Comparison of ENCODE assay signal across 13 cellular contexts in the genomic region with DNA sequence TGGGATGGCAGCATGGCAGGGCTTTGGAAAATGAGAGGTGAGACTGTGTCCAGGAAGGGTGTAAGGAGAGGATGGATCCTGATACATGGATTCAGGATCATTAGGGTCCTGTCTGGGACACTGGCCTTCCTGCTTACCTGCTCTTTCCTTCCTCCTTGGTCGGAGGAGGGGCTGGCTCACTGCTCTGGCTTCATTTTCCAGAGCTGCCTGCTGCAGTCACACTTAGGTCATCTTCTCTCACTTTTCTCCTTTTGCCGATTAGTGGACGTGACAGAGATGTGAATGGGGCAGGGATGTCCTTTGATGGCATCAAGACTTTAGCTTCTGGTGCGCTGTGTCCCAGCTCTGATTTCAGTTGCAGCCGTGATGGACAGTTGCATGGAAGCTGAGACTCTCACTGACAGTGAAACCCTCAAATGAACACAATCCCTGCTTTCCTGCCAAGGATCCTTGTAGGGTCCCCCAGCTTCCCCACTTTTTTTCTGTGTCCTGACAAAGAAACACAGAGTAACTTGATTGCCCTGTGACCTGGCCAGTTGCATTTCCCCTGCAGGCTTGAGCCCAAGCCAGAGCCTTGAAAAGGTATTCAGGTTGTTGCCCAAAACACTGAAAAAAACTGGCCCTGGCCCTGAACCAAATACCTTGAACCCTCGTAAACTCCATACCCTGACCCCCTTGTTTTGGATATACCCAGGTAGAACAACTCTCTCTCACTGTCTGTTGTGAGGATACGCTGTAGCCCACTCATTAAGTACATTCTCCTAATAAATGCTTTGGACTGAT. TPM values are rescaled to one million over a fixed set of nuclear protein-coding genes. Genes with fewer than 3 reads are reported as not detected.
DNase-seq lines count a peak whose midpoint lies in the region; ATAC-seq, FAIRE-seq and TF ChIP-seq lines count a peak whose summit lies in the region.
"Had no signal": no experiment of that assay in that cellular context is flagged by ENCODE, and none has a peak within 500 bp of the region (broad histone marks: within the 10 kb centered on the region; RNA-seq: fewer than 3 reads in every experiment).

No MANE protein-coding gene starts in this region.

- peaks cover 43% of the 10 kb centered on the region for H3K4me1 Mint-ChIP-seq in T-helper 1 cell treated with Interleukin-12 subunit alpha and Interleukin-12 subunit beta and Interleukin-4 antibody, amounts not matched to agents 30 μg/mL and 1 μg/mL, for 36 hours (ENCODE audit: low read depth)
- peaks cover 49% of the 10 kb centered on the region for H3K4me1 Mint-ChIP-seq in activated CD4-positive, alpha-beta memory T cell treated with anti-CD3 and anti-CD28 coated beads for 36 hours (ENCODE audit: low read depth)

- H3K79me2 ChIP-seq in hepatocyte = peaks cover 2% of the 10 kb centered on the region

- POLR2A ChIA-PET in activated CD4-positive, alpha-beta memory T cell treated with anti-CD3 and anti-CD28 coated beads for 36 hours (lab: Charles Lee) = interaction anchor here (0.7 to 4.6 kb wide), 10 partner anchors 9 to 194 kb away, joined by 3 to 17 read pairs (median 4); a partner anchor contains a TSS

- peak overlapping the region; percentile 34 for H3K27ac Mint-ChIP-seq in T-helper 1 cell treated with Interleukin-12 subunit alpha and Interleukin-12 subunit beta and Interleukin-4 antibody, amounts not matched to agents 30 μg/mL and 1 μg/mL, for 36 hours
- peak overlapping the region; percentile 8 for H3K27ac Mint-ChIP-seq in activated CD4-positive, alpha-beta memory T cell treated with anti-CD3 and anti-CD28 coated beads for 36 hours

- H3K9me2 ChIP-seq in hepatocyte (replicated peaks; ENCODE audit: insufficient read depth) = no peaks in the 10 kb centered on the region

- H3K27me3 ChIP-seq in hepatocyte = no peaks in the 10 kb centered on the region
- no peaks in the 10 kb centered on the region for H3K27me3 ChIP-seq in small intestine (ENCODE audit: control insufficient read depth in 2 of 2, insufficient read depth in 2 of 2, low read length in 2 of 2)
- H3K27me3 ChIP-seq: dorsolateral prefrontal cortex, upper lobe of left lung had no signal

- ATAC-seq in HG03025 (IDR thresholded peaks at IDR 0.05; ENCODE audit: low FRiP score, unreplicated experiment) = no peak

- H3K9me3 ChIP-seq in hepatocyte (ENCODE audit: low read depth) (no peaks in the 10 kb centered on the region), small intestine (ENCODE audit: control insufficient read depth, low read depth) (no peaks in the 10 kb centered on the region)
- H3K9me3 ChIP-seq: upper lobe of left lung had no signal

- intact Hi-C loops in activated CD4-positive, alpha-beta memory T cell treated with anti-CD3 and anti-CD28 coated beads for 36 hours (cut with micrococcal nuclease) = loop anchor here (1.0 kb wide), 1 partner anchor 9 kb away; a partner anchor contains a TSS
- intact Hi-C loops in posterior vena cava (cut with DNase I) = loop anchor here in 1 of 2 donors (10.0 kb wide), 1 partner anchor 54 kb away; no protein-coding TSS in a partner anchor

- FAIRE-seq in small intestine (lab: Jason Lieb, UNC) = no peak

- H4K20me1 ChIP-seq in hepatocyte (ENCODE audit: insufficient read depth, poor library complexity, severe bottlenecking) = no peaks in the 10 kb centered on the region

- TF ChIP-seq CTCF in hepatocyte (IDR thresholded peaks at IDR 0.05; ENCODE audit: poor library complexity) = no peak

- 86% methylated on average over 7 of the region's 7 CpGs for WGBS in hepatocyte (ENCODE audit: low lambda C conversion rate, missing lambda C conversion rate)
- 60 to 82% (median 70%) methylated on average over 7 of the region's 7 CpGs for WGBS in small intestine, 3 donors

- DNase-seq in T-helper 1 cell = no peak
- DNase-seq in activated CD4-positive, alpha-beta memory T cell treated with anti-CD3 and anti-CD28 coated beads for 36 hours = no peak
- no peak for DNase-seq in hepatocyte (ENCODE audit: low spot score)
- no peak for DNase-seq in small intestine
- DNase-seq in posterior vena cava (ENCODE audit: low spot score) = no peak
- no peak for DNase-seq in activated CD4-positive, alpha-beta T cell treated with anti-CD3 and anti-CD28 coated beads for 48 hours
- DNase-seq: DMS 273 treated with DMSO at 0.1 percent for 48 hours had no signal

- H3K27me3 Mint-ChIP-seq in T-helper 1 cell treated with Interleukin-12 subunit alpha and Interleukin-12 subunit beta and Interleukin-4 antibody, amounts not matched to agents 30 μg/mL and 1 μg/mL, for 36 hours (ENCODE audit: low read depth) = no peaks in the 10 kb centered on the region
- no peaks in the 10 kb centered on the region for H3K27me3 Mint-ChIP-seq in activated CD4-positive, alpha-beta memory T cell treated with anti-CD3 and anti-CD28 coated beads for 36 hours

- H2AFZ ChIP-seq in hepatocyte = no peak overlapping the region

- H3K4me1 ChIP-seq in hepatocyte (ENCODE audit: insufficient read depth) = peaks cover 5% of the 10 kb centered on the region
- H3K4me1 ChIP-seq in small intestine (ENCODE audit: control insufficient read depth in 2 of 2, insufficient read depth in 1 of 2, low read depth in 1 of 2, low read length in 1 of 2) = peaks cover 4 to 15% of the 10 kb centered on the region in 2 donors

- H3K4me3 Mint-ChIP-seq in T-helper 1 cell treated with Interleukin-12 subunit alpha and Interleukin-12 subunit beta and Interleukin-4 antibody, amounts not matched to agents 30 μg/mL and 1 μg/mL, for 36 hours = peak overlapping the region; percentile 13
- no peak overlapping the region for H3K4me3 Mint-ChIP-seq in activated CD4-positive, alpha-beta memory T cell treated with anti-CD3 and anti-CD28 coated beads for 36 hours

- peak overlapping the region; percentile 76 for H3K4me2 ChIP-seq in hepatocyte

- H3K27ac ChIP-seq in hepatocyte (peak overlapping the region; percentile 98), small intestine (ENCODE audit: low read depth in 1 of 2, low read length in 1 of 2) (peak overlapping the region; percentile 76 to 98)
- H3K27ac ChIP-seq: dorsolateral prefrontal cortex had no signal

- H3K9me3 Mint-ChIP-seq in T-helper 1 cell treated with Interleukin-12 subunit alpha and Interleukin-12 subunit beta and Interleukin-4 antibody, amounts not matched to agents 30 μg/mL and 1 μg/mL, for 36 hours = no peaks in the 10 kb centered on the region
- H3K9me3 Mint-ChIP-seq in activated CD4-positive, alpha-beta memory T cell treated with anti-CD3 and anti-CD28 coated beads for 36 hours = no peaks in the 10 kb centered on the region

- CTCF ChIA-PET in activated CD4-positive, alpha-beta memory T cell treated with anti-CD3 and anti-CD28 coated beads for 36 hours (lab: Charles Lee) = interaction anchor here (0.7 to 9.9 kb wide), 44 partner anchors 9 to 250 kb away, joined by 3 to 235 read pairs (median 6); a partner anchor contains a TSS

- H3K36me3 Mint-ChIP-seq in T-helper 1 cell treated with Interleukin-12 subunit alpha and Interleukin-12 subunit beta and Interleukin-4 antibody, amounts not matched to agents 30 μg/mL and 1 μg/mL, for 36 hours (ENCODE audit: low read depth) = peaks cover 49% of the 10 kb centered on the region
- peaks cover 40% of the 10 kb centered on the region for H3K36me3 Mint-ChIP-seq in activated CD4-positive, alpha-beta memory T cell treated with anti-CD3 and anti-CD28 coated beads for 36 hours

- H3K36me3 ChIP-seq in hepatocyte (replicated peaks; ENCODE audit: insufficient read depth, low read depth) (no peaks in the 10 kb centered on the region), small intestine (ENCODE audit: control insufficient read depth in 2 of 2, insufficient read depth in 2 of 2, low read length in 2 of 2) (peaks cover 20% of the 10 kb centered on the region in 2 donors)

- H3K4me3 ChIP-seq in hepatocyte (no peak overlapping the region), small intestine (ENCODE audit: low read depth in 1 of 2, low read length in 2 of 2) (no peak overlapping the region)
- H3K4me3 ChIP-seq: dorsolateral prefrontal cortex, upper lobe of left lung had no signal

RNA-seq across cellular contexts. Expression of a gene that starts 0.8 kb away (rescaled TPM):
- 10 to 100 TPM; 22.6 to 25.8 TPM for total RNA-seq in activated CD4-positive, alpha-beta memory T cell treated with anti-CD3 and anti-CD28 coated beads for 36 hours
- total RNA-seq in hepatocyte (43.0 and 56.9 TPM in 2 replicates), posterior vena cava (10 to 100 TPM; 10.1 to 10.8 TPM)
- polyA plus RNA-seq in hepatocyte (46.3 and 59.9 TPM in 2 replicates), small intestine (100 to 1,000 TPM in 2 of 3 donors, 10 to 100 TPM in 1; 31.2 to 273 (median 195) TPM)
- total RNA-seq: A172, PC-3 had no signal

RNA-seq across cellular contexts. Expression of a gene that starts 1.4 kb away (rescaled TPM):
- 1 to 10 TPM; 9.4 to 9.6 TPM for total RNA-seq in activated CD4-positive, alpha-beta memory T cell treated with anti-CD3 and anti-CD28 coated beads for 36 hours
- 3.3 and 3.6 TPM in 2 replicates for total RNA-seq in hepatocyte
- 0.56 and 0.92 TPM in 2 replicates for polyA plus RNA-seq in hepatocyte
- 1 to 10 TPM in 2 of 3 donors, under 1 TPM in 1; 0.89 to 2.7 (median 1.9) TPM for polyA plus RNA-seq in small intestine
- total RNA-seq in posterior vena cava = 1 to 10 TPM; 2.5 to 4.0 TPM

RNA-seq across cellular contexts. Expression of a gene that starts 2.8 kb away (rescaled TPM):
- total RNA-seq in activated CD4-positive, alpha-beta memory T cell treated with anti-CD3 and anti-CD28 coated beads for 36 hours = 10 to 100 TPM; 15.4 to 16.7 TPM
- 4.2 and 5.1 TPM in 2 replicates for total RNA-seq in hepatocyte
- 3.6 and 6.2 TPM in 2 replicates for polyA plus RNA-seq in hepatocyte
- 10 to 100 TPM in 2 of 3 donors, 1 to 10 TPM in 1; 9.8 to 37.0 (median 21.9) TPM for polyA plus RNA-seq in small intestine
- 1 to 10 TPM; 5.6 TPM for total RNA-seq in posterior vena cava

RNA-seq across cellular contexts. Expression of a gene that starts 8.9 kb away (rescaled TPM):
- 10 to 100 TPM; 30.7 to 30.9 TPM for total RNA-seq in activated CD4-positive, alpha-beta memory T cell treated with anti-CD3 and anti-CD28 coated beads for 36 hours
- total RNA-seq in hepatocyte (12.5 and 13.2 TPM in 2 replicates), posterior vena cava (10 to 100 TPM; 19.2 to 20.9 TPM)
- polyA plus RNA-seq in hepatocyte (2.4 and 3.7 TPM in 2 replicates), small intestine (10 to 100 TPM in 2 of 3 donors, 1 to 10 TPM in 1; 9.7 to 22.5 (median 14.3) TPM)

RNA-seq across cellular contexts. Expression of a gene that starts 9.0 kb away (rescaled TPM):
- 10 to 100 TPM; 14.7 to 14.9 TPM for total RNA-seq in activated CD4-positive, alpha-beta memory T cell treated with anti-CD3 and anti-CD28 coated beads for 36 hours
- 23.0 and 29.9 TPM in 2 replicates for total RNA-seq in hepatocyte
- 39.5 and 55.9 TPM in 2 replicates for polyA plus RNA-seq in hepatocyte
- polyA plus RNA-seq in small intestine = 10 to 100 TPM; 45.2 to 95.7 (median 68.6) TPM
- total RNA-seq in posterior vena cava = 10 to 100 TPM; 14.0 to 17.9 TPM
